In genomic region chr2:46909771-46910419, GRCh38 we compare ENCODE assay signal across 1 cellular context.
TF ChIP-seq lines count a peak whose summit lies in the region.

No MANE protein-coding gene starts in this region.

TF ChIP-seq in SK-N-SH, 30 proteins besides CTCF, POLR2A, EP300 and RAD21 (continued from another document):
- no peak for TF ChIP-seq RCOR1 (IDR thresholded peaks at IDR 0.05; ENCODE audit: low read length)
- TF ChIP-seq RXRA (IDR thresholded peaks at IDR 0.05; ENCODE audit: borderline replicate concordance, low read depth), result no peak
- TF ChIP-seq, protein P1, sequence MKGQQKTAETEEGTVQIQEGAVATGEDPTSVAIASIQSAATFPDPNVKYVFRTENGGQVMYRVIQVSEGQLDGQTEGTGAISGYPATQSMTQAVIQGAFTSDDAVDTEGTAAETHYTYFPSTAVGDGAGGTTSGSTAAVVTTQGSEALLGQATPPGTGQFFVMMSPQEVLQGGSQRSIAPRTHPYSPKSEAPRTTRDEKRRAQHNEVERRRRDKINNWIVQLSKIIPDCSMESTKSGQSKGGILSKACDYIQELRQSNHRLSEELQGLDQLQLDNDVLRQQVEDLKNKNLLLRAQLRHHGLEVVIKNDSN (IDR thresholded peaks at IDR 0.05; ENCODE audit: borderline replicate concordance, low read depth), result no peak
- TF ChIP-seq JUND (IDR thresholded peaks at IDR 0.05), result peak; percentile 87
- no peak for TF ChIP-seq RFX5 (IDR thresholded peaks at IDR 0.05; ENCODE audit: low read length)
- no peak for TF ChIP-seq FOXM1 (IDR thresholded peaks at IDR 0.05; ENCODE audit: low read depth)
- peak; percentile 71; the same call in 1 of the 2 replicates for TF ChIP-seq PBX3 (IDR thresholded peaks at IDR 0.05)
- TF ChIP-seq MEF2A (IDR thresholded peaks at IDR 0.05; ENCODE audit: borderline replicate concordance, low read depth), result no peak
- peak; percentile 94 for TF ChIP-seq FOSL2 (IDR thresholded peaks at IDR 0.05; ENCODE audit: borderline replicate concordance, low read depth)
TF ChIP-seq in SK-N-SH: peak in this region for 9.
